In the genomic region with DNA sequence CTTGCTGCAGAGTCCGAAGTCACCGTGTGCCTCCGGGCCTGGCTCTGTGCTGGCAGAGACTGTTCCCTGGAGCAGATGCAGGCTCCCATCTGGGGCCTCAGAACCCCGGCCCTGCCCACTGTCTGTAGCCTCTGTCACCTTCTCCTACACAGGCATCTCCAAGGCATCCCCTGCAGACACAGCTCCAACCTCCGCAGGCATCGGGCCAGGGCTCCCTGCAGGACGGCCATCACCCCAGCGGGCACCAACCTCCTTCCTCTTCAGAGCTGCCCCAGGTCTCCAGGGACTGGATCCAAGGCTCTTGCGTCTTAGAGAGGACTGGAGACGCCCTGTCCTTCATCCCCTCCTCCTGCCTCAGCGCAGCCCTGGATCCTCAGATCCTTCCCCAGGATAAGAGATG, we compare ENCODE assay signal across 16 cellular contexts.
DNase-seq lines count a peak whose midpoint lies in the region; ATAC-seq, FAIRE-seq and TF ChIP-seq lines count a peak whose summit lies in the region.
"Had no signal": no experiment of that assay in that cellular context is flagged by ENCODE, and none has a peak within 500 bp of the region (broad histone marks: within the 10 kb centered on the region; RNA-seq: fewer than 3 reads in every experiment).

No MANE protein-coding gene starts in this region.

- no peaks in the 10 kb centered on the region for H3K4me1 Mint-ChIP-seq in stimulated activated naive CD8-positive, alpha-beta T cell treated with anti-CD3 and anti-CD28 coated beads, Interleukin-15, amount 100 ng/mL, for 72 hours
- H3K4me1 Mint-ChIP-seq in nephron progenitor cell, result peaks cover 42% of the 10 kb centered on the region
- H3K4me1 Mint-ChIP-seq: CD4-positive, alpha-beta memory T cell had no signal

- no peak overlapping the region; the same call in 1 of the 2 replicates for H2BK5ac ChIP-seq in H1 (ENCODE audit: low read depth, low read length)

- H3K79me1 ChIP-seq in H1 (ENCODE audit: low read depth, low read length), result no peaks in the 10 kb centered on the region; the same call in 1 of the 2 replicates

- POLR2A ChIA-PET in H1 (lab: Charles Lee; ENCODE audit: partially characterized antibody), result no interaction called here

- no peak for TF ChIP-seq EP300 in H1 (IDR thresholded peaks at IDR 0.05; ENCODE audit: borderline replicate concordance in 1 of 2, low read depth in 2 of 2, low read length in 2 of 2)

- H4K8ac ChIP-seq in H1 (ENCODE audit: extremely low read depth, insufficient read depth, low read length), result no peak overlapping the region

- no peaks in the 10 kb centered on the region for H3K79me2 ChIP-seq in H1 (ENCODE audit: control insufficient read depth in 1 of 2, insufficient read depth in 2 of 2, low read length in 2 of 2)

- DNase-seq in stimulated activated naive CD8-positive, alpha-beta T cell treated with anti-CD3 and anti-CD28 coated beads, Interleukin-15, amount 100 ng/mL, for 72 hours, result no peak
- no peak for DNase-seq in stimulated activated naive CD8-positive, alpha-beta T cell treated with anti-CD3 and anti-CD28 coated beads, Interleukin-15, Interleukin-2, amounts not matched to agents 100 U/mL and 50 U/mL, for 24 hours
- DNase-seq in H1 (ENCODE audit: low read depth in 1 of 2, low spot score in 2 of 2), result no peak
- no peak for DNase-seq in nephron progenitor cell
- DNase-seq in NCI-H748 (lab: John Stamatoyannopoulos, UW; ENCODE audit: unreplicated experiment), result no peak
- DNase-seq in thyroid gland, result no peak
- no peak for DNase-seq in omental fat pad (ENCODE audit: low spot score)
- DNase-seq in heart left ventricle, result no peak
- DNase-seq: ACHN; CD4-positive, alpha-beta memory T cell; DND-41; GDM1 had no signal

- TF ChIP-seq POLR2A in H1 (IDR thresholded peaks at IDR 0.05; ENCODE audit: control extremely low read depth in 1 of 2, low read depth in 2 of 2, low read length in 2 of 2), result no peak
- TF ChIP-seq POLR2A in thyroid gland (IDR thresholded peaks at IDR 0.05), result no peak
- no peak for TF ChIP-seq POLR2A in heart left ventricle (IDR thresholded peaks at IDR 0.05)

- H2AK5ac ChIP-seq in H1 (ENCODE audit: low read depth, low read length), result no peak overlapping the region

- no peak overlapping the region for H4K91ac ChIP-seq in H1 (replicated peaks; ENCODE audit: insufficient read length, low read length)

- H3K23me2 ChIP-seq in H1 (ENCODE audit: low read depth, low read length), result no peaks in the 10 kb centered on the region

- H3K4me3 Mint-ChIP-seq in stimulated activated naive CD8-positive, alpha-beta T cell treated with anti-CD3 and anti-CD28 coated beads, Interleukin-15, amount 100 ng/mL, for 72 hours, result no peak overlapping the region
- peak overlapping the region; percentile 63 for H3K4me3 Mint-ChIP-seq in nephron progenitor cell
- H3K4me3 Mint-ChIP-seq: CD4-positive, alpha-beta memory T cell; GM23338 had no signal

- H3K4me3 ChIP-seq in H1 (ENCODE audit: extremely low read depth in 1 of 4, insufficient read depth in 2 of 4, low read depth in 3 of 4, low read length in 4 of 4), result no peak overlapping the region
- no peak overlapping the region for H3K4me3 ChIP-seq in thyroid gland (replicated peaks in 1 of 3)
- no peak overlapping the region for H3K4me3 ChIP-seq in heart left ventricle
- H3K4me3 ChIP-seq: GM23338, HAP-1 had no signal

- H2BK15ac ChIP-seq in H1 (ENCODE audit: low read length), result no peak overlapping the region

- 0 out of 2 replicates have a peak overlapping the region, but pooled peaks have one; percentile 61 for H2BK20ac ChIP-seq in H1 (ENCODE audit: low read length)

- H3K18ac ChIP-seq in H1 (ENCODE audit: extremely low read depth, low read length), result no peak overlapping the region

- no peaks in the 10 kb centered on the region for H3K9me3 ChIP-seq in H1 (ENCODE audit: insufficient read depth in 2 of 2, low read depth in 1 of 2, low read length in 1 of 2)
- no peaks in the 10 kb centered on the region for H3K9me3 ChIP-seq in thyroid gland
- H3K9me3 ChIP-seq in heart left ventricle, result no peaks in the 10 kb centered on the region
- H3K9me3 ChIP-seq: HAP-1 had no signal

- no peak overlapping the region for H2BK12ac ChIP-seq in H1 (ENCODE audit: low read depth, low read length)

- no peak overlapping the region for H4K5ac ChIP-seq in H1 (ENCODE audit: insufficient read length, low read depth, low read length)

- H3K4me2 ChIP-seq in H1 (ENCODE audit: insufficient read depth in 1 of 2, low read depth in 2 of 2, low read length in 2 of 2), result no peak overlapping the region
- H3K4me2 ChIP-seq: GM23338 had no signal

- no peak overlapping the region for H2AFZ ChIP-seq in H1 (ENCODE audit: low read length)
- H2AFZ ChIP-seq: GM23338 had no signal

- TF ChIP-seq RAD21 in H1 (IDR thresholded peaks at IDR 0.05 in 1 of 2, conservative IDR thresholded peaks at IDR 0.05 in 1 of 2; ENCODE audit: low read depth in 2 of 2, low read length in 2 of 2), result no peak

- no peak overlapping the region for H3K9ac ChIP-seq in H1 (replicated peaks in 1 of 4; ENCODE audit: extremely low read depth in 1 of 4, low read depth in 3 of 4, low read length in 3 of 4)

- no peaks in the 10 kb centered on the region for H3K36me3 Mint-ChIP-seq in nephron progenitor cell (ENCODE audit: low read depth)
- H3K36me3 Mint-ChIP-seq: CD4-positive, alpha-beta memory T cell had no signal

- peaks cover 6% of the 10 kb centered on the region for H3K27me3 Mint-ChIP-seq in stimulated activated naive CD8-positive, alpha-beta T cell treated with anti-CD3 and anti-CD28 coated beads, Interleukin-15, amount 100 ng/mL, for 72 hours
- H3K27me3 Mint-ChIP-seq in nephron progenitor cell (ENCODE audit: low read depth, poor library complexity), result peaks cover 12% of the 10 kb centered on the region

- H3K14ac ChIP-seq in H1 (ENCODE audit: insufficient read length), result no peak overlapping the region

- H3K27me3 ChIP-seq in H1 (replicated peaks in 1 of 4; ENCODE audit: control insufficient read depth in 3 of 4, extremely low read depth in 1 of 4, insufficient read depth in 3 of 4, low read length in 3 of 4) (no peaks in the 10 kb centered on the region), thyroid gland (no peaks in the 10 kb centered on the region), heart left ventricle (peaks cover 0 to 17% (median 0%) of the 10 kb centered on the region in 9 donors)

- H3K27ac ChIP-seq in H1 (ENCODE audit: low read depth, low read length) (no peak overlapping the region), thyroid gland (no peak overlapping the region), heart left ventricle (no peak overlapping the region)
- H3K27ac ChIP-seq: C4-2B had no signal

- H3K27ac Mint-ChIP-seq in stimulated activated naive CD8-positive, alpha-beta T cell treated with anti-CD3 and anti-CD28 coated beads, Interleukin-15, amount 100 ng/mL, for 72 hours, result peak overlapping the region; percentile 8 to 73
- H3K27ac Mint-ChIP-seq in nephron progenitor cell, result peak overlapping the region; percentile 98
- H3K27ac Mint-ChIP-seq: GM23338 had no signal

- 88% methylated on average over 11 of the region's 11 CpGs; no CpG with 5 or more reads in 1 of the 2 experiments for WGBS in H1 (ENCODE audit: extremely low coverage in 1 of 2, insufficient coverage in 1 of 2, insufficient read length in 1 of 2, insufficient replicate concordance in 2 of 2, low coverage in 1 of 2, low lambda C conversion rate in 2 of 2, missing lambda C conversion rate in 1 of 2), 2 experiments
- 52 to 79% methylated on average over 4 to 8 of the region's 11 CpGs for WGBS in thyroid gland, 2 donors
- 65 to 78% (median 75%) methylated on average over 11 of the region's 11 CpGs for WGBS in heart left ventricle, 4 donors

- no peak overlapping the region for H3K23ac ChIP-seq in H1 (ENCODE audit: insufficient read length)

- no peak overlapping the region for H3K56ac ChIP-seq in H1 (replicated peaks; ENCODE audit: insufficient read length, low read depth, low read length)

- no peak for ATAC-seq in stimulated activated naive CD8-positive, alpha-beta T cell treated with anti-CD3 and anti-CD28 coated beads, Interleukin-15, amount 100 ng/mL, for 72 hours
- ATAC-seq in stimulated activated naive CD8-positive, alpha-beta T cell treated with anti-CD3 and anti-CD28 coated beads, Interleukin-15, Interleukin-2, amounts not matched to agents 100 U/mL and 50 U/mL, for 24 hours, result no peak
- no peak for ATAC-seq in omental fat pad (ENCODE audit: low FRiP score)
- ATAC-seq in heart left ventricle, result no peak
- ATAC-seq: GM23338 had no signal

- FAIRE-seq in H1 (lab: Jason Lieb, UNC), result no peak
- FAIRE-seq: GM12892 had no signal

- H3K4ac ChIP-seq in H1 (replicated peaks; ENCODE audit: insufficient read length, low read depth, low read length), result no peak overlapping the region

- CTCF ChIA-PET in H1 (lab: Charles Lee; ENCODE audit: partially characterized antibody), result interaction anchor here (1.0 to 1.2 kb wide), 2 partner anchors 13 to 92 kb away, joined by 3 to 4 read pairs; no protein-coding TSS in a partner anchor

- H2BK120ac ChIP-seq in H1 (replicated peaks; ENCODE audit: low read depth, low read length), result no peak overlapping the region

- TF ChIP-seq CTCF in H1 (IDR thresholded peaks at IDR 0.05; ENCODE audit: control extremely low read depth in 1 of 3, insufficient read depth in 1 of 3, low read depth in 1 of 3, low read length in 3 of 3), result no peak
- TF ChIP-seq CTCF in nephron progenitor cell (IDR thresholded peaks at IDR 0.05), result no peak
- no peak for TF ChIP-seq CTCF in thyroid gland (IDR thresholded peaks at IDR 0.05)
- no peak for TF ChIP-seq CTCF in omental fat pad (IDR thresholded peaks at IDR 0.05)
- TF ChIP-seq CTCF in heart left ventricle (IDR thresholded peaks at IDR 0.05), result no peak

- no peaks in the 10 kb centered on the region for H3K9me3 Mint-ChIP-seq in stimulated activated naive CD8-positive, alpha-beta T cell treated with anti-CD3 and anti-CD28 coated beads, Interleukin-15, amount 100 ng/mL, for 72 hours
- H3K9me3 Mint-ChIP-seq in nephron progenitor cell, result no peaks in the 10 kb centered on the region
- H3K9me3 Mint-ChIP-seq: CD4-positive, alpha-beta memory T cell; GM23338 had no signal

- H4K20me1 ChIP-seq in H1 (replicated peaks in 1 of 2; ENCODE audit: control insufficient read depth in 1 of 2, insufficient read depth in 2 of 2, low read length in 2 of 2), result no peaks in the 10 kb centered on the region

- H3K36me3 ChIP-seq in H1 (ENCODE audit: control insufficient read depth in 2 of 4, insufficient read depth in 4 of 4, low read length in 3 of 4) (no peaks in the 10 kb centered on the region), thyroid gland (no peaks in the 10 kb centered on the region), heart left ventricle (no peaks in the 10 kb centered on the region)
- H3K36me3 ChIP-seq: HAP-1 had no signal

- no peaks in the 10 kb centered on the region for H3K4me1 ChIP-seq in H1 (replicated peaks in 1 of 4; ENCODE audit: control insufficient read depth in 3 of 4, insufficient read depth in 4 of 4, low read length in 3 of 4)
- no peaks in the 10 kb centered on the region for H3K4me1 ChIP-seq in thyroid gland
- no peaks in the 10 kb centered on the region for H3K4me1 ChIP-seq in heart left ventricle
- H3K4me1 ChIP-seq: HAP-1 had no signal

- intact Hi-C loops in thyroid gland (cut with DNase I), result no loop called here
- intact Hi-C loops in heart left ventricle (cut with DNase I), result no loop called here

TF ChIP-seq in H1, 55 proteins besides CTCF, POLR2A, EP300 and RAD21:
- TF ChIP-seq SIX5 (IDR thresholded peaks at IDR 0.05; ENCODE audit: low read depth, low read length) (no peak), GTF2F1 (IDR thresholded peaks at IDR 0.05; ENCODE audit: borderline replicate concordance, low read depth, low read length) (no peak), CBX5 (IDR thresholded peaks at IDR 0.05; ENCODE audit: low read depth, low read length) (no peak)
